In the genomic region with DNA sequence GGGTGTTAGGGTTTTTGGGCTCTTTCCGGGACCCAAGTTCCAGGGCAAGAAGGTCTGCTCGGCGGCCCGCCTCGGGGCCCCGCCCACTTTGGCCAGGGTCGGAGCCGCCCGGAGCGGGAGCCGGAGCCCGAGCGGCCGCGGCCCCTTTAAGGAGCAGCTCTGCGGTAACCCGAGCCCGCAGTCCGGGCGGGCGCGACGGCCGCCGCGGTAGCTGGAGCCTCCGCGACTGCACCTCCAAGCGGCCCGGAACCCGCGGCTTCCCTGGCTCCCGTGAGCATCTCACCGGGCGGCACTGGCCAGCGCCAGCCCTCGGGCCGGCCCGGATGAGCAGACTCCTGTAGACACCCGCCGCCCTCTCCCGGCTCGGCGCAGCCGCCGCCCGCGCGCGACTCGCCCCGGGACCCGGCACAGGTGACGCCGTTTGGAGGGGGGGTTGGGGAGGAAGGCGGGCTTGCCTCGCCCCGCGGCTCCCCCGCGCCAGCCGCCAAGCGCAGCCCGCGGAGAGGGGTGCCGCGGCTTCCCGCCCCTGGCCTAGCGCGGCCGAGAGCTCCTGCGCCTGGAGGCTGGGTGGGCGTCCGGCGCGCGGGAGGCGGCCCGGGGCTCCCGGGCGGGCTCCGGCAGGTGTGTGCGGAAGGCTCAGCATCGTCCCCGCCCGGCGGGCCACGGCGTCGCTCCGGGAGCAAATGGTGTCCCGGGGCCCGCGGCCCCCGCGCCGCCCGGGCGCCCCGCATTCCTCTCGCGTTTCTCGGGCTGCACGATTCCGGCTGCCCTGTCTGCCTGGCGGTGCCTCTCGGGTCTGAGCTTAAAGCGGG, we compare ENCODE assay signal across 8 cellular contexts. TPM values are rescaled to one million over a fixed set of nuclear protein-coding genes. Genes with fewer than 3 reads are reported as not detected.
A peak's percentile ranks its signal among the peaks of the same experiment; 100 is the strongest.
DNase-seq lines count a peak whose midpoint lies in the region; ATAC-seq and TF ChIP-seq lines count a peak whose summit lies in the region.

A gene with protein sequence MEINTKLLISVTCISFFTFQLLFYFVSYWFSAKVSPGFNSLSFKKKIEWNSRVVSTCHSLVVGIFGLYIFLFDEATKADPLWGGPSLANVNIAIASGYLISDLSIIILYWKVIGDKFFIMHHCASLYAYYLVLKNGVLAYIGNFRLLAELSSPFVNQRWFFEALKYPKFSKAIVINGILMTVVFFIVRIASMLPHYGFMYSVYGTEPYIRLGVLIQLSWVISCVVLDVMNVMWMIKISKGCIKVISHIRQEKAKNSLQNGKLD (plus strand): TSS at position 149 of the 812 bp plus-strand sequence. CDS start 26,547 bp downstream, outside the sequence.

- peaks cover 4% of the 10 kb centered on the region for H3K27me3 Mint-ChIP-seq in glutamatergic neuron (ENCODE audit: unreplicated experiment)

- DNase-seq in BJ (ENCODE audit: low read depth) (no peak), Peyer's patch (peak; percentile 32 to 83 (median 71)), glutamatergic neuron (peak; percentile 80), occipital lobe (lab: John Stamatoyannopoulos, UW) (peak; percentile 26), AML-193 (lab: John Stamatoyannopoulos, UW) (no peak)
- peak; percentile 29 for DNase-seq in activated naive CD4-positive, alpha-beta T cell treated with Interleukin-2 at 50 U/mL for 16 hours

- no peak within 1 kb of the TSS for H3K27ac Mint-ChIP-seq in glutamatergic neuron (ENCODE audit: unreplicated experiment)

- no peaks in the 10 kb centered on the region for H3K9me3 ChIP-seq in Peyer's patch

- H3K36me3 ChIP-seq in BJ (ENCODE audit: control insufficient read depth, insufficient read depth, low read length) = no peaks in the 10 kb centered on the region
- H3K36me3 ChIP-seq in Peyer's patch = no peaks in the 10 kb centered on the region

- POLR2A ChIA-PET in BJ (lab: Charles Lee) = no interaction called here

- H3K36me3 Mint-ChIP-seq in glutamatergic neuron (ENCODE audit: unreplicated experiment) = no peaks in the 10 kb centered on the region

- no peak for TF ChIP-seq CTCF in BJ (IDR thresholded peaks at IDR 0.05; ENCODE audit: insufficient read depth, low read depth, low read length)
- no peak for TF ChIP-seq CTCF in Peyer's patch (IDR thresholded peaks at IDR 0.05)
- TF ChIP-seq CTCF in glutamatergic neuron (IDR thresholded peaks at IDR 0.05; ENCODE audit: partially characterized antibody, unreplicated experiment) = no peak

- H3K9me3 Mint-ChIP-seq in glutamatergic neuron (ENCODE audit: unreplicated experiment) = peaks cover 4% of the 10 kb centered on the region

- H3K4me1 ChIP-seq in Peyer's patch = peaks cover 0 to 5% (median 2%) of the 10 kb centered on the region in 4 donors

- no peaks in the 10 kb centered on the region for H3K4me1 Mint-ChIP-seq in glutamatergic neuron (ENCODE audit: low read depth, unreplicated experiment)

- H3K27me3 ChIP-seq in BJ (ENCODE audit: control insufficient read depth, insufficient read depth, low read length) = peaks cover 8% of the 10 kb centered on the region
- no peaks in the 10 kb centered on the region for H3K27me3 ChIP-seq in Peyer's patch

- H3K4me3 ChIP-seq in BJ (ENCODE audit: low read depth, low read length) = peak within 1 kb of the TSS; percentile 44
- H3K4me3 ChIP-seq in Peyer's patch = peak within 1 kb of the TSS; percentile 78 to 97 (median 92)

- peak; percentile 65 for ATAC-seq in GM19395 (IDR thresholded peaks at IDR 0.05; ENCODE audit: unreplicated experiment)
- ATAC-seq in HG03520 (IDR thresholded peaks at IDR 0.05; ENCODE audit: unreplicated experiment) = peak; percentile 38

- TF ChIP-seq POLR2A in Peyer's patch (IDR thresholded peaks at IDR 0.05) = peak; percentile 44 to 57

- CTCF ChIA-PET in BJ (lab: Yijun Ruan, JAX) = interaction anchor here (1.3 to 1.6 kb wide), 2 partner anchors 9 to 117 kb away, joined by 4 read pairs; a partner anchor contains a TSS

- peak within 1 kb of the TSS; percentile 74 to 88 (median 78) for H3K27ac ChIP-seq in Peyer's patch

- peak within 1 kb of the TSS; percentile 95 for H3K4me3 Mint-ChIP-seq in glutamatergic neuron (ENCODE audit: unreplicated experiment)

RNA-seq across cellular contexts. Expression of the gene that starts here (rescaled TPM):
- 0.09 and 0.20 TPM in 2 replicates for polyA plus RNA-seq in BJ (2011; rRNA removed)
- polyA minus RNA-seq in BJ (2011; rRNA and poly(A)+ RNA removed) = 0.05 and 0.33 TPM in 2 replicates
- total RNA-seq in Peyer's patch (10 to 100 TPM in 3 of 4 donors, 1 to 10 TPM in 1; 2.5 to 18.9 (median 12.4) TPM), glutamatergic neuron (ENCODE audit: unreplicated experiment) (0.10 TPM), occipital lobe (20.9 TPM)

Comparison
In these comparisons a context has a peak if more than half of its experiments do, and no peak if none do; other contexts are left out.
1. Peak in DNase-seq in glutamatergic neuron; RNA of the gene not detected or under 1 TPM.
2. DNase-seq: peak in Peyer's patch (3 of 3), activated naive CD4-positive, alpha-beta T cell treated with Interleukin-2 at 50 U/mL for 16 hours (single experiment) and occipital lobe (single experiment); none in BJ (single experiment) and AML-193 (0 of 2).